23 cellular contexts compared by ENCODE assay signal in the genomic region with DNA sequence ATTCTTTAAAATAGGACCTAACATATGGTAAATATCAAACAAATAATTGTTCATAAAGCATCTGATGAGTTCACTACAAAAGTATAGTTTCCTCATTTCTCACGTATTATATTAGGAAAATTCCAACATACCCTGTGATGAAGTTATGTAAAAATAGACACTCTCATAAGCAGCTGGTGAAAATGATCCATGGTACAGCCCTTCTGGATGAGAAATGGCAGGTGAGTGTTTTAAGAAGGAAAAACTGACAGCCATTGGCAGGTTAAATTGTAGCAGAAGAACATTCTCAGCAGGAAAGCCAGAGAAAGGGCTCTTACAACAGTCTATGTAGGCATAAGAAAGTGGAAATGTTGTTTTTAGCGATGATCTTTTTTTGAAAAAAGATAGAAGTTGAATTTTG.
"Had no signal": no experiment of that assay in that cellular context is flagged by ENCODE, and none has a peak within 500 bp of the region (broad histone marks: within the 10 kb centered on the region; RNA-seq: fewer than 3 reads in every experiment).

No MANE protein-coding gene starts in this region.

- H3K27ac ChIP-seq: colonic mucosa, coronary artery, dorsolateral prefrontal cortex, epithelial cell of prostate, esophagus squamous epithelium, foreskin keratinocyte, gastrocnemius medialis, heart left ventricle had no signal

- H3K27me3 ChIP-seq: colonic mucosa, dorsolateral prefrontal cortex, esophagus muscularis mucosa, esophagus squamous epithelium, foreskin keratinocyte, gastrocnemius medialis, gastroesophageal sphincter, heart left ventricle had no signal

- H3K36me3 ChIP-seq: colonic mucosa, esophagus muscularis mucosa, esophagus squamous epithelium, gastrocnemius medialis, gastroesophageal sphincter, heart left ventricle had no signal

- H3K9me3 ChIP-seq: colonic mucosa, esophagus muscularis mucosa, esophagus squamous epithelium, gastrocnemius medialis, gastroesophageal sphincter, heart left ventricle had no signal

- DNase-seq: colonic mucosa; cortex of kidney; dermis blood vessel endothelial cell; dorsolateral prefrontal cortex; effector CD4-positive, alpha-beta T cell; effector CD8-positive, alpha-beta T cell; effector memory CD4-positive, alpha-beta T cell; effector memory CD8-positive, alpha-beta T cell; endodermal cell; erythroblast; esophagus squamous epithelium; foreskin fibroblast; foreskin keratinocyte; foreskin melanocyte; gastrocnemius medialis; glutamatergic neuron; head of caudate nucleus; heart left ventricle had no signal

- H3K4me1 ChIP-seq: colonic mucosa, esophagus squamous epithelium, foreskin keratinocyte, gastrocnemius medialis had no signal

- H3K4me3 ChIP-seq: colonic mucosa, coronary artery, dorsolateral prefrontal cortex, esophagus muscularis mucosa, esophagus squamous epithelium, gastrocnemius medialis, gastroesophageal sphincter, heart left ventricle had no signal

- ATAC-seq: effector memory CD8-positive, alpha-beta T cell; esophagus mucosa; foreskin keratinocyte; gastrocnemius medialis; gastroesophageal sphincter had no signal
